ENCODE assay signal across 16 cellular contexts in genomic region chr6:38542031-38542430, GRCh38.
"Had no signal": no experiment of that assay in that cellular context is flagged by ENCODE, and none has a peak within 500 bp of the region (broad histone marks: within the 10 kb centered on the region; RNA-seq: fewer than 3 reads in every experiment).

No MANE protein-coding gene starts in this region.

- ATAC-seq: activated T-helper 17 cell treated with anti-CD3 and anti-CD28 coated beads, Interleukin-2, amount 50 U/mL, for 72 hours; heart left ventricle; left ventricle myocardium superior; pancreas had no signal

- FAIRE-seq: endothelial cell of umbilical vein, frontal cortex, islet of Langerhans, pancreas had no signal

- H3K4me3 ChIP-seq: adrenal gland, heart left ventricle, neural progenitor cell, pancreas, thyroid gland, vagina had no signal

- H3K27ac ChIP-seq: adrenal gland, heart left ventricle, neural progenitor cell, pancreas, thyroid gland, vagina had no signal

- H3K9ac ChIP-seq: neural progenitor cell had no signal

- H3K36me3 ChIP-seq: adrenal gland, neural progenitor cell, pancreas, thyroid gland, vagina had no signal

- H2AFZ ChIP-seq: neural progenitor cell had no signal

- H3K4me2 ChIP-seq: neural progenitor cell had no signal

- H3K27me3 ChIP-seq: adrenal gland, heart left ventricle, neural progenitor cell, pancreas, thyroid gland, vagina had no signal

- DNase-seq: activated CD4-positive, alpha-beta T cell treated with anti-CD3 and anti-CD28 coated beads, Interleukin-2, amount 50 U/mL, for 1 hour; activated CD4-positive, CD25-positive, alpha-beta regulatory T cell; activated naive CD4-positive, alpha-beta T cell treated with anti-CD3 and anti-CD28 coated beads, Interleukin-2, amount 10 ng/mL, durations not matched to agents 7 days and 5 days; activated T-cell treated with anti-CD3 and anti-CD28 coated beads for 4 hours; adrenal gland; heart left ventricle; left ventricle myocardium superior; pancreas; stimulated activated CD4-positive, alpha-beta T cell treated with anti-CD3 and anti-CD28 coated beads, Interleukin-15, amount 100 ng/mL, for 24 hours; thyroid gland had no signal

- H3K4me1 ChIP-seq: adrenal gland, heart left ventricle, neural progenitor cell, pancreas, thyroid gland, vagina had no signal

- H3K9me3 ChIP-seq: adrenal gland, heart left ventricle, pancreas, thyroid gland, vagina had no signal
